8 cellular contexts compared by ENCODE assay signal in genomic region chr11:125063429-125064043, GRCh38. TPM values are rescaled to one million over a fixed set of nuclear protein-coding genes. Genes with fewer than 3 reads are reported as not detected.
DNase-seq lines count a peak whose midpoint lies in the region; ATAC-seq and TF ChIP-seq lines count a peak whose summit lies in the region.

No MANE protein-coding gene starts in this region.

- H3K4me3 Mint-ChIP-seq in stimulated activated memory B cell treated with anti-CD40 and anti-IgM and Interleukin-4, amounts not matched to agents 10 μg/mL and 1 μg/mL and 100 μg/mL, for 72 hours, result peak overlapping the region; percentile 85

- no peaks in the 10 kb centered on the region for H3K27me3 Mint-ChIP-seq in stimulated activated memory B cell treated with anti-CD40 and anti-IgM and Interleukin-4, amounts not matched to agents 10 μg/mL and 1 μg/mL and 100 μg/mL, for 72 hours

- TF ChIP-seq POLR2A in adrenal gland (IDR thresholded peaks at IDR 0.05), result no peak

- H3K4me1 Mint-ChIP-seq in stimulated activated memory B cell treated with anti-CD40 and anti-IgM and Interleukin-4, amounts not matched to agents 10 μg/mL and 1 μg/mL and 100 μg/mL, for 72 hours, result peaks cover 32% of the 10 kb centered on the region

- CTCF ChIA-PET in AG04449 (lab: Yijun Ruan, JAX), result interaction anchor here (0.8 to 1.5 kb wide), 3 partner anchors 27 to 282 kb away, joined by 4 read pairs; no protein-coding TSS in a partner anchor

- TF ChIP-seq CTCF in AG04449 (IDR thresholded peaks at IDR 0.05; ENCODE audit: insufficient read depth, low read length, missing control alignments) (no peak), adrenal gland (IDR thresholded peaks at IDR 0.05) (no peak)

- H3K27ac Mint-ChIP-seq in stimulated activated memory B cell treated with anti-CD40 and anti-IgM and Interleukin-4, amounts not matched to agents 10 μg/mL and 1 μg/mL and 100 μg/mL, for 72 hours, result peak overlapping the region; percentile 92

- H3K27me3 ChIP-seq in adrenal gland, result no peaks in the 10 kb centered on the region

- peaks cover 7 to 32% of the 10 kb centered on the region in 2 donors for H3K4me1 ChIP-seq in adrenal gland (replicated peaks in 1 of 2)

- peak; percentile 24 for ATAC-seq in GM19023 (IDR thresholded peaks at IDR 0.05; ENCODE audit: unreplicated experiment)
- peak; percentile 21 for ATAC-seq in HG03135 (IDR thresholded peaks at IDR 0.05; ENCODE audit: unreplicated experiment)
- ATAC-seq in stimulated activated memory B cell treated with anti-CD40 and anti-IgM and Interleukin-4, amounts not matched to agents 10 μg/mL and 1 μg/mL and 100 μg/mL, for 72 hours, result peak; percentile 57
- no peak for ATAC-seq in GM18861 (IDR thresholded peaks at IDR 0.05; ENCODE audit: unreplicated experiment)

- no peak for DNase-seq in AG04449 (ENCODE audit: low read depth, low spot score)
- DNase-seq in adrenal gland, result peak in 5 of 7 donors; percentile 25 to 52 (median 40)
- peak; percentile 70 for DNase-seq in iPS-NIHi7 (ENCODE audit: extremely low spot score)
- no peak for DNase-seq in stimulated activated CD4-positive, alpha-beta T cell treated with anti-CD3 and anti-CD28 coated beads, Interleukin-4, amount 100 ng/mL, for 1 hour

- POLR2A ChIA-PET in AG04449 (lab: Yijun Ruan, JAX), result interaction anchor here (0.7 kb wide), 1 partner anchor 311 kb away, joined by 4 read pairs; no protein-coding TSS in a partner anchor

- H3K36me3 Mint-ChIP-seq in stimulated activated memory B cell treated with anti-CD40 and anti-IgM and Interleukin-4, amounts not matched to agents 10 μg/mL and 1 μg/mL and 100 μg/mL, for 72 hours, result no peaks in the 10 kb centered on the region

- H3K27ac ChIP-seq in adrenal gland, result peak overlapping the region; percentile 74 to 95 (median 90)

- peak overlapping the region; percentile 72 for H3K4me3 ChIP-seq in AG04449 (ENCODE audit: low read depth, low read length)
- H3K4me3 ChIP-seq in adrenal gland, result peak overlapping the region; percentile 32 to 72 (median 62)

- no peaks in the 10 kb centered on the region for H3K36me3 ChIP-seq in adrenal gland (replicated peaks in 1 of 2)

- no peaks in the 10 kb centered on the region for H3K9me3 ChIP-seq in adrenal gland (replicated peaks in 1 of 3)

- H3K9me3 Mint-ChIP-seq in stimulated activated memory B cell treated with anti-CD40 and anti-IgM and Interleukin-4, amounts not matched to agents 10 μg/mL and 1 μg/mL and 100 μg/mL, for 72 hours, result no peaks in the 10 kb centered on the region

- 2 to 5% (median 4%) methylated on average over 11 to 38 of the region's 38 CpGs for WGBS in adrenal gland, 4 donors

- intact Hi-C loops in adrenal gland (cut with DNase I), result no loop called here

RNA-seq across cellular contexts. Expression of gene SLC37A2, which starts 0.4 kb away (rescaled TPM):
- 100 to 1,000 TPM in 7 of 8 donors, 10 to 100 TPM in 1; 85.3 to 389 (median 177) TPM for total RNA-seq in adrenal gland
- 100 to 1,000 TPM in 1 of 3 donors, 10 to 100 TPM in 2; 73.4 to 274 (median 75.9) TPM for polyA plus RNA-seq in adrenal gland

RNA-seq across cellular contexts. Expression of gene TMEM218, which starts 47.9 kb away (rescaled TPM):
- total RNA-seq in adrenal gland, result 10 to 100 TPM; 19.7 to 42.3 (median 25.8) TPM
- 10 to 100 TPM; 19.3 to 38.7 (median 20.4) TPM for polyA plus RNA-seq in adrenal gland

Comparison
In these comparisons a context has a peak if more than half of its experiments do, and no peak if none do; other contexts are left out.
1. DNase-seq: peak in adrenal gland (5 of 7) and iPS-NIHi7 (single experiment); none in AG04449 (single experiment) and stimulated activated CD4-positive, alpha-beta T cell treated with anti-CD3 and anti-CD28 coated beads, Interleukin-4, amount 100 ng/mL, for 1 hour (single experiment).